ENCODE assay signal across 28 cellular contexts in the genomic region with DNA sequence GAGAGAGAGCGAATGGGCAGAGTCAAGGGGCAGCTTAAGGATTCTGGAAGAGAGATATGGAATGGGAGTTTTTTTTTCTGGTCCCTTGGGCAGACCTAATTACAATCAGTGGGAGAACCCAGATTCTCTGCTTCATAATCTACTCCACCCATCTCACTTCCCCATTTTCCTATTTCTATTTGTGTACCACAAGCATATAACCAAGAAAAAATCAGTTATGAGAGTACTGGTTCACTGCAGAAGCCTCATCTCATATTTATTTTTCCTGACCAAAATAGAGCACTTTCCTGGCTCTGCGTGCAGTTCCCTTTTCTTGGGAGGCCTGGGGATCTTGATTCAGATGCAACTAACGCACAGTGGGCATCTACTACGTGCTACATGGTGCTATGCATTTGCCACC.
DNase-seq lines count a peak whose midpoint lies in the region; ATAC-seq and TF ChIP-seq lines count a peak whose summit lies in the region.
"Had no signal": no experiment of that assay in that cellular context is flagged by ENCODE, and none has a peak within 500 bp of the region (broad histone marks: within the 10 kb centered on the region; RNA-seq: fewer than 3 reads in every experiment).

No MANE protein-coding gene starts in this region.

- no peak overlapping the region for H3K4me3 Mint-ChIP-seq in activated T-cell treated with anti-CD3 and anti-CD28 coated beads, Interleukin-2, amount 50 U/mL, for 72 hours
- H3K4me3 Mint-ChIP-seq: activated CD8-positive, alpha-beta memory T cell treated with anti-CD3 and anti-CD28 coated beads, Interleukin-2, amount 10 ng/mL, durations not matched to agents 7 days and 5 days; nephron progenitor cell; WTC11 had no signal

- no peaks in the 10 kb centered on the region for H3K27me3 Mint-ChIP-seq in activated T-cell treated with anti-CD3 and anti-CD28 coated beads, Interleukin-2, amount 50 U/mL, for 72 hours (ENCODE audit: low read depth)
- H3K27me3 Mint-ChIP-seq: activated CD8-positive, alpha-beta memory T cell treated with anti-CD3 and anti-CD28 coated beads, Interleukin-2, amount 10 ng/mL, durations not matched to agents 7 days and 5 days had no signal

- no peak for TF ChIP-seq CTCF in VCaP (conservative IDR thresholded peaks at IDR 0.05)
- TF ChIP-seq CTCF in sigmoid colon (IDR thresholded peaks at IDR 0.05), result no peak
- TF ChIP-seq CTCF in MM.1S (IDR thresholded peaks at IDR 0.05; ENCODE audit: low read length), result no peak

- no peak overlapping the region for H3K27ac Mint-ChIP-seq in activated T-cell treated with anti-CD3 and anti-CD28 coated beads, Interleukin-2, amount 50 U/mL, for 72 hours
- H3K27ac Mint-ChIP-seq: activated CD8-positive, alpha-beta memory T cell treated with anti-CD3 and anti-CD28 coated beads, Interleukin-2, amount 10 ng/mL, durations not matched to agents 7 days and 5 days; nephron progenitor cell; WTC11 had no signal

- no peaks in the 10 kb centered on the region for H3K27me3 ChIP-seq in BLaER1 treated with 17β-estradiol and CSF1 and Interleukin-3, amounts not matched to agents 10 nM and 100 nM
- H3K27me3 ChIP-seq in sigmoid colon (no peaks in the 10 kb centered on the region), MM.1S (replicated peaks; ENCODE audit: insufficient read depth, low read length) (no peaks in the 10 kb centered on the region)
- H3K27me3 ChIP-seq: heart right ventricle, ovary had no signal

- H3K9me3 Mint-ChIP-seq in activated T-cell treated with anti-CD3 and anti-CD28 coated beads, Interleukin-2, amount 50 U/mL, for 72 hours, result no peaks in the 10 kb centered on the region
- H3K9me3 Mint-ChIP-seq: nephron progenitor cell, WTC11 had no signal

- TF ChIP-seq POLR2A in sigmoid colon (IDR thresholded peaks at IDR 0.05), result no peak

- intact Hi-C loops in sigmoid colon (cut with DNase I), result loop anchor here (10.0 kb wide), 2 partner anchors 119 to 239 kb away; a partner anchor contains a TSS

- no peaks in the 10 kb centered on the region for H3K9me2 ChIP-seq in MM.1S (replicated peaks; ENCODE audit: insufficient read depth, low read length)
- H3K9me2 ChIP-seq: SK-N-SH had no signal

- no peak for ATAC-seq in activated T-cell treated with anti-CD3 and anti-CD28 coated beads, Interleukin-2, amount 50 U/mL, for 72 hours (replicated peaks in 1 of 2)
- ATAC-seq: activated CD8-positive, alpha-beta memory T cell treated with anti-CD3 and anti-CD28 coated beads, Interleukin-2, amount 10 ng/mL, durations not matched to agents 7 days and 5 days; heart right ventricle; lower lobe of right lung; WTC11 had no signal

- DNase-seq in KBM-7 (peak; percentile 54), sigmoid colon (no peak), MM.1S (no peak), amniotic stem cell (lab: John Stamatoyannopoulos, UW) (no peak)
- no peak for DNase-seq in activated T-cell treated with anti-CD3 and anti-CD28 coated beads, Interleukin-2, amount 50 U/mL, for 72 hours
- DNase-seq: activated CD4-positive, alpha-beta T cell treated with anti-CD3 and anti-CD28 coated beads, Interleukin-2, amount 50 U/mL, for 1 hour; activated CD8-positive, alpha-beta memory T cell treated with anti-CD3 and anti-CD28 coated beads, Interleukin-2, amount 10 ng/mL, durations not matched to agents 7 days and 5 days; activated naive CD4-positive, alpha-beta T cell; activated T-cell treated with anti-CD3 and anti-CD28 coated beads, Interleukin-2, amount 50 U/mL, for 48 hours; effector CD8-positive, alpha-beta T cell; erythroblast; heart right ventricle; lower lobe of right lung; NCI-H2029 treated with DMSO at 0.1 percent for 48 hours; NCI-H526 treated with DMSO at 0.1 percent for 48 hours; nephron progenitor cell; ovary; retina; SK-N-SH; stimulated activated CD4-positive, alpha-beta T cell treated with anti-CD3 and anti-CD28 coated beads, Interleukin-1b, Interleukin-23, amount 100 ng/mL, for 48 hours; T-helper 2 cell; trophoblast cell had no signal

- H3K4me3 ChIP-seq in BLaER1 treated with 17β-estradiol and CSF1 and Interleukin-3, amounts not matched to agents 10 nM and 100 nM, result no peak overlapping the region
- H3K4me3 ChIP-seq in sigmoid colon (no peak overlapping the region), MM.1S (ENCODE audit: low read length) (no peak overlapping the region)
- H3K4me3 ChIP-seq: heart right ventricle, lower lobe of right lung, ovary, smooth muscle cell had no signal

- H4K20me1 ChIP-seq in BLaER1 treated with 17β-estradiol and CSF1 and Interleukin-3, amounts not matched to agents 10 nM and 100 nM, result no peaks in the 10 kb centered on the region
- no peaks in the 10 kb centered on the region for H4K20me1 ChIP-seq in MM.1S (ENCODE audit: insufficient read depth, low read length)

- 68 to 90% methylated on average over 4 of the region's 4 CpGs for WGBS in sigmoid colon, 2 donors

- H3K9me3 ChIP-seq in BLaER1 treated with 17β-estradiol and CSF1 and Interleukin-3, amounts not matched to agents 10 nM and 100 nM (replicated peaks in 1 of 11), result no peaks in the 10 kb centered on the region
- H3K9me3 ChIP-seq in sigmoid colon (no peaks in the 10 kb centered on the region), MM.1S (replicated peaks; ENCODE audit: insufficient read depth, low read length) (no peaks in the 10 kb centered on the region)
- H3K9me3 ChIP-seq: heart right ventricle, lower lobe of right lung, ovary, SK-N-SH had no signal

- H3K4me2 ChIP-seq in BLaER1 treated with 17β-estradiol and CSF1 and Interleukin-3, amounts not matched to agents 10 nM and 100 nM, result peak overlapping the region in 7 of 11 experiments; percentile 8 to 60 (median 36); a peak in 12 of 22 replicates
- no peak overlapping the region for H3K4me2 ChIP-seq in MM.1S (ENCODE audit: low read depth, low read length)
- H3K4me2 ChIP-seq: SK-N-SH, smooth muscle cell had no signal

- peaks cover 10 to 22% (median 16%) of the 10 kb centered on the region in 10 experiments; a peak in 19 of 20 replicates for H3K4me1 ChIP-seq in BLaER1 treated with 17β-estradiol and CSF1 and Interleukin-3, amounts not matched to agents 10 nM and 100 nM
- peaks cover 0 to 54% (median 46%) of the 10 kb centered on the region in 4 donors for H3K4me1 ChIP-seq in sigmoid colon
- peaks cover 4% of the 10 kb centered on the region; the same call in 1 of the 2 replicates for H3K4me1 ChIP-seq in MM.1S (ENCODE audit: low read length)

- H3K79me2 ChIP-seq in MM.1S (ENCODE audit: low read length), result no peaks in the 10 kb centered on the region

- TF ChIP-seq EP300 in sigmoid colon (IDR thresholded peaks at IDR 0.05), result no peak

- H3F3A ChIP-seq in MM.1S (ENCODE audit: insufficient read depth, low read length), result no peaks in the 10 kb centered on the region

- no peaks in the 10 kb centered on the region for H3K4me1 Mint-ChIP-seq in activated T-cell treated with anti-CD3 and anti-CD28 coated beads, Interleukin-2, amount 50 U/mL, for 72 hours (ENCODE audit: low read depth)

- peaks cover 0 to 2% of the 10 kb centered on the region in 2 donors for H3K36me3 Mint-ChIP-seq in activated T-cell treated with anti-CD3 and anti-CD28 coated beads, Interleukin-2, amount 50 U/mL, for 72 hours (ENCODE audit: insufficient read depth in 2 of 2)
- H3K36me3 Mint-ChIP-seq: WTC11 had no signal

- H3K36me3 ChIP-seq in BLaER1 treated with 17β-estradiol and CSF1 and Interleukin-3, amounts not matched to agents 10 nM and 100 nM, result peaks cover under 1 to 77% (median 47%) of the 10 kb centered on the region in 11 experiments; a peak in 20 of 22 replicates
- H3K36me3 ChIP-seq in sigmoid colon (no peaks in the 10 kb centered on the region), MM.1S (replicated peaks; ENCODE audit: insufficient read depth, low read length) (no peaks in the 10 kb centered on the region; the same call in 1 of the 2 replicates)
- H3K36me3 ChIP-seq: lower lobe of right lung, ovary had no signal

- H3K9ac ChIP-seq in BLaER1 treated with 17β-estradiol and CSF1 and Interleukin-3, amounts not matched to agents 10 nM and 100 nM, result no peak overlapping the region
- no peak overlapping the region for H3K9ac ChIP-seq in MM.1S (ENCODE audit: low read length)
- H3K9ac ChIP-seq: SK-N-SH had no signal

- no peak overlapping the region for H3K27ac ChIP-seq in BLaER1 treated with 17β-estradiol and CSF1 and Interleukin-3, amounts not matched to agents 10 nM and 100 nM
- H3K27ac ChIP-seq in VCaP (peak overlapping the region; percentile 79), sigmoid colon (peak overlapping the region in 3 of 4 donors; percentile 10 to 81 (median 76)), MM.1S (ENCODE audit: low read length) (no peak overlapping the region)
- H3K27ac ChIP-seq: C4-2B, HL-60, lower lobe of right lung, ovary had no signal

- no peak overlapping the region for H2AFZ ChIP-seq in MM.1S (ENCODE audit: low read length)

- in situ Hi-C loops in KBM-7 (cut with MboI; ENCODE audit: low pct_unique_long_range_greater_than_20kb, low sequenced_read_pairs), result no loop called here

Comparison
In these comparisons a context has a peak if more than half of its experiments do, and no peak if none do; other contexts are left out.
1. H3K27ac ChIP-seq: peak in VCaP (single experiment) and sigmoid colon (3 of 4); none in BLaER1 treated with 17β-estradiol and CSF1 and Interleukin-3, amounts not matched to agents 10 nM and 100 nM (0 of 11) and MM.1S (single experiment).